Comparison of ENCODE assay signal across 8 cellular contexts in genomic region chr19:35901854-35902661, GRCh38. TPM values are rescaled to one million over a fixed set of nuclear protein-coding genes. Genes with fewer than 3 reads are reported as not detected.
DNase-seq lines count a peak whose midpoint lies in the region; ATAC-seq lines count a peak whose summit lies in the region.

Gene HCST, plus strand, starts transcription at chr19:35902529. Its CDS starts 65 bp downstream, at chr19:35902594.

- H3K27ac ChIP-seq in right cardiac atrium (ENCODE audit: low read length) (peak within 1 kb of the TSS; percentile 20), caudate nucleus (ENCODE audit: low read depth, low read length) (peak within 1 kb of the TSS; percentile 58)

- H3K4me3 ChIP-seq in right cardiac atrium (ENCODE audit: low read length), result no peak within 1 kb of the TSS

- ATAC-seq in right cardiac atrium (no peak), Right ventricle myocardium inferior (no peak), GM21447 (IDR thresholded peaks at IDR 0.05; ENCODE audit: unreplicated experiment) (no peak)

- DNase-seq in right cardiac atrium, result peak in 1 of 3 donors; percentile 33
- DNase-seq in Right ventricle myocardium inferior (ENCODE audit: missing footprints), result no peak
- peak; percentile 47 for DNase-seq in SKM-1 treated with dmso at 0.1 percent for 144 hours (lab: John Stamatoyannopoulos, UW; ENCODE audit: unreplicated experiment)
- peak in 2 of 61 donors; percentile 11 to 36 for DNase-seq in caudate nucleus (lab: John Stamatoyannopoulos, UW)
- no peak for DNase-seq in mucosa of gallbladder (ENCODE audit: low spot score)
- no peak for DNase-seq in NCI-H1436 (lab: John Stamatoyannopoulos, UW)
- no peak for DNase-seq in NCI-H2171 (lab: John Stamatoyannopoulos, UW)

- intact Hi-C loops in right cardiac atrium (cut with DNase I), result no loop called here
- intact Hi-C loops in Right ventricle myocardium inferior (cut with DNase I), result no loop called here

- 28% methylated on average over 6 of the region's 6 CpGs for WGBS in right cardiac atrium

- H3K27me3 ChIP-seq in right cardiac atrium (ENCODE audit: control insufficient read depth, insufficient read depth), result no peaks in the 10 kb centered on the region

- H3K4me1 ChIP-seq in right cardiac atrium (ENCODE audit: control insufficient read depth, insufficient read depth, low read length), result no peaks in the 10 kb centered on the region

- H3K9me3 ChIP-seq in right cardiac atrium (ENCODE audit: control insufficient read depth, low read length), result no peaks in the 10 kb centered on the region

RNA-seq across cellular contexts. Expression of gene HCST, which starts in this region (rescaled TPM):
- 1 to 10 TPM; 2.3 to 4.4 (median 2.7) TPM for total RNA-seq in right cardiac atrium
- 2.6 TPM for polyA plus RNA-seq in right cardiac atrium
- total RNA-seq in Right ventricle myocardium inferior, result 6.3 TPM
- total RNA-seq in mucosa of gallbladder, result 14.4 TPM
